ENCODE assay signal across 1 cellular context in genomic region chrX:5650904-5651303, GRCh38.
TF ChIP-seq lines count a peak whose summit lies in the region.

No MANE protein-coding gene starts in this region.

TF ChIP-seq in H1, 55 proteins besides CTCF, POLR2A, EP300 and RAD21:
- TF ChIP-seq BCL11A (IDR thresholded peaks at IDR 0.05; ENCODE audit: low read depth in 2 of 2, low read length in 2 of 2) (no peak), BRCA1 (IDR thresholded peaks at IDR 0.05; ENCODE audit: low read depth, low read length) (no peak), ASH2L (IDR thresholded peaks at IDR 0.05; ENCODE audit: low read length) (no peak), NRF1 (IDR thresholded peaks at IDR 0.05; ENCODE audit: low read depth, low read length) (no peak), CBX8 (IDR thresholded peaks at IDR 0.05; ENCODE audit: borderline replicate concordance, low read depth, low read length) (no peak), SIN3A (conservative IDR thresholded peaks at IDR 0.05 in 1 of 2, IDR thresholded peaks at IDR 0.05 in 1 of 2; ENCODE audit: low read depth in 1 of 2, low read length in 2 of 2) (no peak), POU5F1 (IDR thresholded peaks at IDR 0.05; ENCODE audit: low read depth, low read length) (0 out of 2 replicates have a peak, but pooled peaks have one; percentile 12), BACH1 (IDR thresholded peaks at IDR 0.05; ENCODE audit: low read length) (no peak), YY1 (IDR thresholded peaks at IDR 0.05; ENCODE audit: low read depth, low read length) (0 out of 2 replicates have a peak, but pooled peaks have one; percentile 24), SRF (IDR thresholded peaks at IDR 0.05; ENCODE audit: low read depth, low read length) (no peak)
TF ChIP-seq in H1: peak in this region for 2.
